In the genomic region with DNA sequence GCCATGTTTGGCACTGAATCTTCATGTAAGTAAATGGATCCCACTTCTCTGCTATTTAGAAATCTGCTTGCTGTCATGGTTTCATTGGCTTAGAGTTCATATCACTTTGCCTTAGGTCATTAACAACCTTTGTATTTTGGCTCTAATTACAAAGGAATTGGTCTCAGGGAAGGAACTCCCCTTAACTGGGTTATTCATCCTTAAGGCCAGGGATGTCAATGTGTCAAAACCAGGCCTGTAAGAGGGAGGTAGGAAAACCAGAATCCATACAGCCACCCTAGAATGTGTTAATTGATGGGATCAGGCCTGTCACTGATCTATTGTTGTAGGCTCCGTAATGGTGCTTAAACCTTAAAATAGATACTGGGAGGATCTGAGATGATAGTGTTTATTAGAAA, we compare ENCODE assay signal across 2 cellular contexts.
TF ChIP-seq lines count a peak whose summit lies in the region.

No MANE protein-coding gene starts in this region.

TF ChIP-seq in IMR-90, 13 proteins besides CTCF, POLR2A, EP300 and RAD21 (continued from another document):
- TF ChIP-seq, protein P1, sequence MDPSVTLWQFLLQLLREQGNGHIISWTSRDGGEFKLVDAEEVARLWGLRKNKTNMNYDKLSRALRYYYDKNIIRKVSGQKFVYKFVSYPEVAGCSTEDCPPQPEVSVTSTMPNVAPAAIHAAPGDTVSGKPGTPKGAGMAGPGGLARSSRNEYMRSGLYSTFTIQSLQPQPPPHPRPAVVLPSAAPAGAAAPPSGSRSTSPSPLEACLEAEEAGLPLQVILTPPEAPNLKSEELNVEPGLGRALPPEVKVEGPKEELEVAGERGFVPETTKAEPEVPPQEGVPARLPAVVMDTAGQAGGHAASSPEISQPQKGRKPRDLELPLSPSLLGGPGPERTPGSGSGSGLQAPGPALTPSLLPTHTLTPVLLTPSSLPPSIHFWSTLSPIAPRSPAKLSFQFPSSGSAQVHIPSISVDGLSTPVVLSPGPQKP (IDR thresholded peaks at IDR 0.05; ENCODE audit: borderline replicate concordance, low read depth, low read length), result no peak
- TF ChIP-seq FOS (IDR thresholded peaks at IDR 0.05; ENCODE audit: low read depth, low read length) (no peak), RCOR1 (IDR thresholded peaks at IDR 0.05; ENCODE audit: insufficient replicate concordance, low read length) (no peak), MAFK (IDR thresholded peaks at IDR 0.05; ENCODE audit: low read depth, low read length) (no peak), USF2 (IDR thresholded peaks at IDR 0.05; ENCODE audit: low read depth, low read length) (no peak), MXI1 (IDR thresholded peaks at IDR 0.05; ENCODE audit: borderline replicate concordance, low read depth, low read length) (no peak), CHD1 (IDR thresholded peaks at IDR 0.05; ENCODE audit: low read depth, low read length) (no peak)

TF ChIP-seq in WTC11, 78 proteins besides CTCF, POLR2A, EP300 and RAD21 (continued from another document):
- TF ChIP-seq, protein P2, sequence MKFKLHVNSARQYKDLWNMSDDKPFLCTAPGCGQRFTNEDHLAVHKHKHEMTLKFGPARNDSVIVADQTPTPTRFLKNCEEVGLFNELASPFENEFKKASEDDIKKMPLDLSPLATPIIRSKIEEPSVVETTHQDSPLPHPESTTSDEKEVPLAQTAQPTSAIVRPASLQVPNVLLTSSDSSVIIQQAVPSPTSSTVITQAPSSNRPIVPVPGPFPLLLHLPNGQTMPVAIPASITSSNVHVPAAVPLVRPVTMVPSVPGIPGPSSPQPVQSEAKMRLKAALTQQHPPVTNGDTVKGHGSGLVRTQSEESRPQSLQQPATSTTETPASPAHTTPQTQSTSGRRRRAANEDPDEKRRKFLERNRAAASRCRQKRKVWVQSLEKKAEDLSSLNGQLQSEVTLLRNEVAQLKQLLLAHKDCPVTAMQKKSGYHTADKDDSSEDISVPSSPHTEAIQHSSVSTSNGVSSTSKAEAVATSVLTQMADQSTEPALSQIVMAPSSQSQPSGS (CRISPR knock-in tag; IDR thresholded peaks at IDR 0.05; ENCODE audit: borderline replicate concordance, low read depth), result no peak
- TF ChIP-seq, protein P3, sequence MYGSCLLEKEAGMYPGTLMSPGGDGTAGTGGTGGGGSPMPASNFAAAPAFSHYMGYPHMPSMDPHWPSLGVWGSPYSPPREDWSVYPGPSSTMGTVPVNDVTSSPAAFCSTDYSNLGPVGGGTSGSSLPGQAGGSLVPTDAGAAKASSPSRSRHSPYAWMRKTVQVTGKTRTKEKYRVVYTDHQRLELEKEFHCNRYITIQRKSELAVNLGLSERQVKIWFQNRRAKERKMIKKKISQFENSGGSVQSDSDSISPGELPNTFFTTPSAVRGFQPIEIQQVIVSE (CRISPR knock-in tag; IDR thresholded peaks at IDR 0.05; ENCODE audit: borderline replicate concordance), result no peak
- TF ChIP-seq ATF1 (CRISPR knock-in tag; IDR thresholded peaks at IDR 0.05) (no peak), AFF4 (CRISPR knock-in tag; IDR thresholded peaks at IDR 0.05; ENCODE audit: borderline replicate concordance) (no peak), HMGA2 (CRISPR knock-in tag; IDR thresholded peaks at IDR 0.05) (no peak), ZSCAN18 (CRISPR knock-in tag; IDR thresholded peaks at IDR 0.05) (no peak), NR3C1 (CRISPR knock-in tag; conservative IDR thresholded peaks at IDR 0.05; ENCODE audit: low read depth) (no peak), ATF3 (CRISPR knock-in tag; conservative IDR thresholded peaks at IDR 0.05) (no peak), ZNF138 (CRISPR knock-in tag; conservative IDR thresholded peaks at IDR 0.05) (no peak), ZNF396 (CRISPR knock-in tag; IDR thresholded peaks at IDR 0.05; ENCODE audit: borderline replicate concordance) (no peak), MYBL2 (CRISPR knock-in tag; IDR thresholded peaks at IDR 0.05) (no peak), MAX (CRISPR knock-in tag; IDR thresholded peaks at IDR 0.05) (no peak), OVOL2 (CRISPR knock-in tag; IDR thresholded peaks at IDR 0.05; ENCODE audit: borderline replicate concordance) (no peak)
- TF ChIP-seq, protein P4, sequence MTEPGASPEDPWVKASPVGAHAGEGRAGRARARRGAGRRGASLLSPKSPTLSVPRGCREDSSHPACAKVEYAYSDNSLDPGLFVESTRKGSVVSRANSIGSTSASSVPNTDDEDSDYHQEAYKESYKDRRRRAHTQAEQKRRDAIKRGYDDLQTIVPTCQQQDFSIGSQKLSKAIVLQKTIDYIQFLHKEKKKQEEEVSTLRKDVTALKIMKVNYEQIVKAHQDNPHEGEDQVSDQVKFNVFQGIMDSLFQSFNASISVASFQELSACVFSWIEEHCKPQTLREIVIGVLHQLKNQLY (CRISPR knock-in tag; IDR thresholded peaks at IDR 0.05), result no peak
- TF ChIP-seq, protein P5, sequence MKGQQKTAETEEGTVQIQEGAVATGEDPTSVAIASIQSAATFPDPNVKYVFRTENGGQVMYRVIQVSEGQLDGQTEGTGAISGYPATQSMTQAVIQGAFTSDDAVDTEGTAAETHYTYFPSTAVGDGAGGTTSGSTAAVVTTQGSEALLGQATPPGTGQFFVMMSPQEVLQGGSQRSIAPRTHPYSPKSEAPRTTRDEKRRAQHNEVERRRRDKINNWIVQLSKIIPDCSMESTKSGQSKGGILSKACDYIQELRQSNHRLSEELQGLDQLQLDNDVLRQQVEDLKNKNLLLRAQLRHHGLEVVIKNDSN (CRISPR knock-in tag; IDR thresholded peaks at IDR 0.05), result no peak
